ENCODE assay signal across 29 cellular contexts in genomic region chrX:2863646-2864045, GRCh38. TPM values are rescaled to one million over a fixed set of nuclear protein-coding genes. Genes with fewer than 3 reads are reported as not detected.
DNase-seq lines count a peak whose midpoint lies in the region; ATAC-seq and TF ChIP-seq lines count a peak whose summit lies in the region.
"Had no signal": no experiment of that assay in that cellular context is flagged by ENCODE, and none has a peak within 500 bp of the region (broad histone marks: within the 10 kb centered on the region; RNA-seq: fewer than 3 reads in every experiment).

No MANE protein-coding gene starts in this region.

- H3K4me3 ChIP-seq in right atrium auricular region (no peak overlapping the region), tibial nerve (no peak overlapping the region)
- H3K4me3 ChIP-seq: esophagus muscularis mucosa, GM12878, K562, Peyer's patch, vagina had no signal

- no peak for TF ChIP-seq EP300 in tibial nerve (IDR thresholded peaks at IDR 0.05)

- no peak for TF ChIP-seq CTCF in right atrium auricular region (IDR thresholded peaks at IDR 0.05)
- no peak for TF ChIP-seq CTCF in type B pancreatic cell (conservative IDR thresholded peaks at IDR 0.05)
- TF ChIP-seq CTCF in tibial nerve (IDR thresholded peaks at IDR 0.05), result no peak

- H3K9me3 ChIP-seq in right atrium auricular region, result no peaks in the 10 kb centered on the region
- no peaks in the 10 kb centered on the region for H3K9me3 ChIP-seq in tibial nerve
- H3K9me3 ChIP-seq: esophagus muscularis mucosa, Peyer's patch, vagina had no signal

- no peaks in the 10 kb centered on the region for H3K27me3 Mint-ChIP-seq in type B pancreatic cell
- H3K27me3 Mint-ChIP-seq: activated CD8-positive, alpha-beta memory T cell treated with anti-CD3 and anti-CD28 coated beads, Interleukin-2, amount 10 ng/mL, durations not matched to agents 7 days and 5 days; activated naive CD8-positive, alpha-beta T cell treated with anti-CD3 and anti-CD28 coated beads, Interleukin-2, amount 50 U/mL, for 24 hours; progenitor cell of endocrine pancreas had no signal

- H3K27ac ChIP-seq in right atrium auricular region (no peak overlapping the region), tibial nerve (no peak overlapping the region)
- H3K27ac ChIP-seq: esophagus muscularis mucosa, Peyer's patch, vagina had no signal

- ATAC-seq in left ventricle myocardium superior, result no peak
- ATAC-seq in esophagus mucosa, result no peak
- ATAC-seq: activated CD8-positive, alpha-beta memory T cell treated with anti-CD3 and anti-CD28 coated beads, Interleukin-2, amount 10 ng/mL, durations not matched to agents 7 days and 5 days; activated naive CD8-positive, alpha-beta T cell treated with anti-CD3 and anti-CD28 coated beads, Interleukin-2, amount 50 U/mL, for 24 hours; GM12878; HCT116; K562; natural killer cell treated with Interleukin-12 subunit alpha and Interleukin-12 subunit beta and Interleukin-15 and Interleukin-18, amount 100 ng/mL, for 72 hours had no signal

- H3K4me1 ChIP-seq in right atrium auricular region (no peaks in the 10 kb centered on the region), tibial nerve (no peaks in the 10 kb centered on the region)
- H3K4me1 ChIP-seq: esophagus muscularis mucosa, Peyer's patch, vagina had no signal

- intact Hi-C loops in left ventricle myocardium superior (cut with micrococcal nuclease), result no loop called here

- H3K27me3 ChIP-seq in right atrium auricular region (no peaks in the 10 kb centered on the region), tibial nerve (no peaks in the 10 kb centered on the region)
- H3K27me3 ChIP-seq: esophagus muscularis mucosa, Peyer's patch, vagina had no signal

- DNase-seq in right atrium auricular region (ENCODE audit: low spot score) (peak; percentile 26), left ventricle myocardium superior (no peak), amniotic epithelial cell (ENCODE audit: low read depth) (peak; percentile 27), islet precursor cell (peak; percentile 88), type B pancreatic cell (ENCODE audit: extremely low spot score, unreplicated experiment) (peak; percentile 32), tibial nerve (ENCODE audit: low spot score in 2 of 2) (no peak), NCI-H82 treated with DMSO at 0.1 percent for 48 hours (lab: John Stamatoyannopoulos, UW; ENCODE audit: unreplicated experiment) (no peak)
- DNase-seq: activated CD4-positive, CD25-positive, alpha-beta regulatory T cell treated with anti-CD3 and anti-CD28 coated beads, Interleukin-2, amount 50 U/mL, for 72 hours; activated CD8-positive, alpha-beta memory T cell treated with anti-CD3 and anti-CD28 coated beads, Interleukin-2, amount 10 ng/mL, durations not matched to agents 7 days and 5 days; activated naive CD8-positive, alpha-beta T cell treated with anti-CD3 and anti-CD28 coated beads, Interleukin-2, amount 50 U/mL, for 24 hours; caudate nucleus; GF-D8; glutamatergic neuron; immature natural killer cell; NCI-H1694 treated with DMSO at 0.1 percent for 48 hours; NCI-H2227 treated with DMSO at 0.1 percent for 48 hours; Peyer's patch; small intestine; stimulated activated CD4-positive, alpha-beta T cell treated with anti-CD3 and anti-CD28 coated beads, Interleukin-4, amount 100 ng/mL, for 4 hours; T1000 had no signal

- peaks cover 40% of the 10 kb centered on the region for H3K36me3 Mint-ChIP-seq in type B pancreatic cell
- H3K36me3 Mint-ChIP-seq: activated CD8-positive, alpha-beta memory T cell treated with anti-CD3 and anti-CD28 coated beads, Interleukin-2, amount 10 ng/mL, durations not matched to agents 7 days and 5 days; CD14-positive monocyte; immature natural killer cell; natural killer cell treated with Interleukin-12 subunit alpha and Interleukin-12 subunit beta and Interleukin-15 and Interleukin-18, amount 100 ng/mL, for 72 hours had no signal

- 42 to 65% methylated on average over 6 of the region's 6 CpGs for WGBS in tibial nerve, 2 donors

- peak overlapping the region; percentile 25 for H3K4me3 Mint-ChIP-seq in type B pancreatic cell
- H3K4me3 Mint-ChIP-seq: activated CD8-positive, alpha-beta memory T cell treated with anti-CD3 and anti-CD28 coated beads, Interleukin-2, amount 10 ng/mL, durations not matched to agents 7 days and 5 days; activated naive CD8-positive, alpha-beta T cell treated with anti-CD3 and anti-CD28 coated beads, Interleukin-2, amount 50 U/mL, for 24 hours; CD14-positive monocyte; immature natural killer cell; natural killer cell treated with Interleukin-12 subunit alpha and Interleukin-12 subunit beta and Interleukin-15 and Interleukin-18, amount 100 ng/mL, for 72 hours had no signal

- H3K9me3 Mint-ChIP-seq in type B pancreatic cell, result no peaks in the 10 kb centered on the region
- H3K9me3 Mint-ChIP-seq: activated naive CD8-positive, alpha-beta T cell treated with anti-CD3 and anti-CD28 coated beads, Interleukin-2, amount 50 U/mL, for 24 hours; immature natural killer cell; natural killer cell treated with Interleukin-12 subunit alpha and Interleukin-12 subunit beta and Interleukin-15 and Interleukin-18, amount 100 ng/mL, for 72 hours had no signal

- H3K27ac Mint-ChIP-seq in type B pancreatic cell, result peak overlapping the region; percentile 71
- H3K27ac Mint-ChIP-seq: activated CD8-positive, alpha-beta memory T cell treated with anti-CD3 and anti-CD28 coated beads, Interleukin-2, amount 10 ng/mL, durations not matched to agents 7 days and 5 days; activated naive CD8-positive, alpha-beta T cell treated with anti-CD3 and anti-CD28 coated beads, Interleukin-2, amount 50 U/mL, for 24 hours; immature natural killer cell; natural killer cell treated with Interleukin-12 subunit alpha and Interleukin-12 subunit beta and Interleukin-15 and Interleukin-18, amount 100 ng/mL, for 72 hours; progenitor cell of endocrine pancreas had no signal

- no peak for TF ChIP-seq POLR2A in tibial nerve (IDR thresholded peaks at IDR 0.05)

- H3K4me1 Mint-ChIP-seq in type B pancreatic cell (ENCODE audit: unreplicated experiment), result peaks cover 4% of the 10 kb centered on the region
- H3K4me1 Mint-ChIP-seq: activated CD8-positive, alpha-beta memory T cell treated with anti-CD3 and anti-CD28 coated beads, Interleukin-2, amount 10 ng/mL, durations not matched to agents 7 days and 5 days; activated naive CD8-positive, alpha-beta T cell treated with anti-CD3 and anti-CD28 coated beads, Interleukin-2, amount 50 U/mL, for 24 hours; CD14-positive monocyte; immature natural killer cell had no signal

- H3K36me3 ChIP-seq in right atrium auricular region (no peaks in the 10 kb centered on the region), tibial nerve (no peaks in the 10 kb centered on the region)
- H3K36me3 ChIP-seq: esophagus muscularis mucosa, Peyer's patch, vagina had no signal

RNA-seq across cellular contexts. Expression of gene GYG2, which starts 34.9 kb away (rescaled TPM):
- total RNA-seq in right atrium auricular region, result 1 to 10 TPM; 4.3 to 6.0 TPM
- 1.4 TPM for total RNA-seq in left ventricle myocardium superior
- 19.7 and 49.2 TPM in 2 replicates for total RNA-seq in type B pancreatic cell (ENCODE audit: low replicate concordance)
- 10 to 100 TPM in 3 of 4 donors, 1 to 10 TPM in 1; 4.1 to 50.4 (median 22.3) TPM for total RNA-seq in tibial nerve
- 0.52 TPM for total RNA-seq in esophagus mucosa
- total RNA-seq: activated CD8-positive, alpha-beta memory T cell treated with anti-CD3 and anti-CD28 coated beads, Interleukin-2, amount 10 ng/mL, durations not matched to agents 7 days and 5 days; GM12878; natural killer cell treated with Interleukin-12 subunit alpha and Interleukin-12 subunit beta and Interleukin-15 and Interleukin-18, amount 100 ng/mL, for 72 hours had no signal

Comparison
In these comparisons a context has a peak if more than half of its experiments do, and no peak if none do; other contexts are left out.
1. DNase-seq: peak in right atrium auricular region (single experiment), amniotic epithelial cell (single experiment), islet precursor cell (single experiment) and type B pancreatic cell (single experiment); none in left ventricle myocardium superior (single experiment), tibial nerve (0 of 2) and NCI-H82 treated with DMSO at 0.1 percent for 48 hours (single experiment).